1 cellular context compared by ENCODE assay signal in genomic region chr17:1997146-1997586, GRCh38.
TF ChIP-seq lines count a peak whose summit lies in the region.

No MANE protein-coding gene starts in this region.

TF ChIP-seq in HEK293, 187 proteins besides CTCF, POLR2A, EP300 and RAD21 (continued from another document and continues in another):
- TF ChIP-seq, protein P1, sequence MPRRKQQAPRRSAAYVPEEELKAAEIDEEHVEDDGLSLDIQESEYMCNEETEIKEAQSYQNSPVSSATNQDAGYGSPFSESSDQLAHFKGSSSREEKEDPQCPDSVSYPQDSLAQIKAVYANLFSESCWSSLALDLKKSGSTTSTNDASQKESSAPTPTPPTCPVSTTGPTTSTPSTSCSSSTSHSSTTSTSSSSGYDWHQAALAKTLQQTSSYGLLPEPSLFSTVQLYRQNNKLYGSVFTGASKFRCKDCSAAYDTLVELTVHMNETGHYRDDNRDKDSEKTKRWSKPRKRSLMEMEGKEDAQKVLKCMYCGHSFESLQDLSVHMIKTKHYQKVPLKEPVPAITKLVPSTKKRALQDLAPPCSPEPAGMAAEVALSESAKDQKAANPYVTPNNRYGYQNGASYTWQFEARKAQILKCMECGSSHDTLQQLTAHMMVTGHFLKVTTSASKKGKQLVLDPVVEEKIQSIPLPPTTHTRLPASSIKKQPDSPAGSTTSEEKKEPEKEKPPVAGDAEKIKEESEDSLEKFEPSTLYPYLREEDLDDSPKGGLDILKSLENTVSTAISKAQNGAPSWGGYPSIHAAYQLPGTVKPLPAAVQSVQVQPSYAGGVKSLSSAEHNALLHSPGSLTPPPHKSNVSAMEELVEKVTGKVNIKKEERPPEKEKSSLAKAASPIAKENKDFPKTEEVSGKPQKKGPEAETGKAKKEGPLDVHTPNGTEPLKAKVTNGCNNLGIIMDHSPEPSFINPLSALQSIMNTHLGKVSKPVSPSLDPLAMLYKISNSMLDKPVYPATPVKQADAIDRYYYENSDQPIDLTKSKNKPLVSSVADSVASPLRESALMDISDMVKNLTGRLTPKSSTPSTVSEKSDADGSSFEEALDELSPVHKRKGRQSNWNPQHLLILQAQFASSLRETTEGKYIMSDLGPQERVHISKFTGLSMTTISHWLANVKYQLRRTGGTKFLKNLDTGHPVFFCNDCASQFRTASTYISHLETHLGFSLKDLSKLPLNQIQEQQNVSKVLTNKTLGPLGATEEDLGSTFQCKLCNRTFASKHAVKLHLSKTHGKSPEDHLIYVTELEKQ (tag by site-specific recombination; IDR thresholded peaks at IDR 0.05; ENCODE audit: borderline replicate concordance) = peak; percentile 74; the same call in 1 of the 2 replicates
- TF ChIP-seq TRIM28 (IDR thresholded peaks at IDR 0.05; ENCODE audit: borderline replicate concordance, low read length) = peak; percentile 97
- TF ChIP-seq ZNF366 (tag by site-specific recombination; conservative IDR thresholded peaks at IDR 0.05) = peak; percentile 50
- TF ChIP-seq ZSCAN23 (tag by site-specific recombination; IDR thresholded peaks at IDR 0.05) = 0 out of 2 replicates have a peak, but pooled peaks have one; percentile 49
- TF ChIP-seq, protein P2, sequence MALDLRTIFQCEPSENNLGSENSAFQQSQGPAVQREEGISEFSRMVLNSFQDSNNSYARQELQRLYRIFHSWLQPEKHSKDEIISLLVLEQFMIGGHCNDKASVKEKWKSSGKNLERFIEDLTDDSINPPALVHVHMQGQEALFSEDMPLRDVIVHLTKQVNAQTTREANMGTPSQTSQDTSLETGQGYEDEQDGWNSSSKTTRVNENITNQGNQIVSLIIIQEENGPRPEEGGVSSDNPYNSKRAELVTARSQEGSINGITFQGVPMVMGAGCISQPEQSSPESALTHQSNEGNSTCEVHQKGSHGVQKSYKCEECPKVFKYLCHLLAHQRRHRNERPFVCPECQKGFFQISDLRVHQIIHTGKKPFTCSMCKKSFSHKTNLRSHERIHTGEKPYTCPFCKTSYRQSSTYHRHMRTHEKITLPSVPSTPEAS (tag by site-specific recombination; IDR thresholded peaks at IDR 0.05) = no peak
- TF ChIP-seq ZNF121 (tag by site-specific recombination; IDR thresholded peaks at IDR 0.05) = no peak
- TF ChIP-seq, protein P3, sequence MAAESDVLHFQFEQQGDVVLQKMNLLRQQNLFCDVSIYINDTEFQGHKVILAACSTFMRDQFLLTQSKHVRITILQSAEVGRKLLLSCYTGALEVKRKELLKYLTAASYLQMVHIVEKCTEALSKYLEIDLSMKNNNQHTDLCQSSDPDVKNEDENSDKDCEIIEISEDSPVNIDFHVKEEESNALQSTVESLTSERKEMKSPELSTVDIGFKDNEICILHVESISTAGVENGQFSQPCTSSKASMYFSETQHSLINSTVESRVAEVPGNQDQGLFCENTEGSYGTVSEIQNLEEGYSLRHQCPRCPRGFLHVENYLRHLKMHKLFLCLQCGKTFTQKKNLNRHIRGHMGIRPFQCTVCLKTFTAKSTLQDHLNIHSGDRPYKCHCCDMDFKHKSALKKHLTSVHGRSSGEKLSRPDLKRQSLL (tag by site-specific recombination; IDR thresholded peaks at IDR 0.05) = no peak
- TF ChIP-seq ZNF302 (tag by site-specific recombination; IDR thresholded peaks at IDR 0.05; ENCODE audit: low read depth) = no peak
- TF ChIP-seq GLI4 (tag by site-specific recombination; IDR thresholded peaks at IDR 0.05) = no peak
- TF ChIP-seq ZNF423 (tag by site-specific recombination; IDR thresholded peaks at IDR 0.05) = no peak
- TF ChIP-seq ZNF350 (tag by site-specific recombination; IDR thresholded peaks at IDR 0.05) = no peak
- TF ChIP-seq ZBTB48 (tag by site-specific recombination; IDR thresholded peaks at IDR 0.05) = peak; percentile 37; the same call in 1 of the 2 replicates
- no peak for TF ChIP-seq ZNF10 (tag by site-specific recombination; IDR thresholded peaks at IDR 0.05)
- peak; percentile 57; the same call in 1 of the 2 replicates for TF ChIP-seq ZNF629 (tag by site-specific recombination; IDR thresholded peaks at IDR 0.05)
- no peak for TF ChIP-seq ZNF585B (tag by site-specific recombination; IDR thresholded peaks at IDR 0.05)
- TF ChIP-seq ZNF791 (tag by site-specific recombination; IDR thresholded peaks at IDR 0.05) = no peak
- no peak for TF ChIP-seq ZNF843 (tag by site-specific recombination; IDR thresholded peaks at IDR 0.05)
- no peak for TF ChIP-seq KLF9 (tag by site-specific recombination; IDR thresholded peaks at IDR 0.05; ENCODE audit: low read depth)
- TF ChIP-seq ZNF175 (tag by site-specific recombination; IDR thresholded peaks at IDR 0.05) = no peak
- TF ChIP-seq ZIC2 (tag by site-specific recombination; IDR thresholded peaks at IDR 0.05) = no peak
- TF ChIP-seq FEZF1 (tag by site-specific recombination; IDR thresholded peaks at IDR 0.05) = no peak
- TF ChIP-seq ZNF610 (tag by site-specific recombination; IDR thresholded peaks at IDR 0.05; ENCODE audit: borderline replicate concordance) = peak; percentile 39; the same call in 1 of the 2 replicates
- TF ChIP-seq ZNF670 (tag by site-specific recombination; IDR thresholded peaks at IDR 0.05; ENCODE audit: low read depth) = no peak
- no peak for TF ChIP-seq ZNF2 (tag by site-specific recombination; IDR thresholded peaks at IDR 0.05)
- no peak for TF ChIP-seq BCL6B (tag by site-specific recombination; IDR thresholded peaks at IDR 0.05)
- no peak for TF ChIP-seq ZNF140 (tag by site-specific recombination; IDR thresholded peaks at IDR 0.05)
- no peak for TF ChIP-seq SETDB1 (IDR thresholded peaks at IDR 0.05; ENCODE audit: insufficient read length, low read length)
- TF ChIP-seq MZF1 (tag by site-specific recombination; IDR thresholded peaks at IDR 0.05; ENCODE audit: borderline replicate concordance) = peak; percentile 27; the same call in 1 of the 2 replicates
- no peak for TF ChIP-seq ZFP41 (tag by site-specific recombination; IDR thresholded peaks at IDR 0.05; ENCODE audit: borderline replicate concordance)
- peak; percentile 82; the same call in 1 of the 2 replicates for TF ChIP-seq ZBTB17 (tag by site-specific recombination; IDR thresholded peaks at IDR 0.05)
- no peak for TF ChIP-seq SALL2 (tag by site-specific recombination; IDR thresholded peaks at IDR 0.05; ENCODE audit: borderline replicate concordance)
- TF ChIP-seq SCRT2 (tag by site-specific recombination; IDR thresholded peaks at IDR 0.05) = peak; percentile 78
- peak; percentile 81 for TF ChIP-seq ZNF24 (tag by site-specific recombination; IDR thresholded peaks at IDR 0.05)
- TF ChIP-seq ZNF248 (tag by site-specific recombination; IDR thresholded peaks at IDR 0.05) = no peak
- TF ChIP-seq ZFP37 (tag by site-specific recombination; IDR thresholded peaks at IDR 0.05) = no peak
- TF ChIP-seq, protein P4, sequence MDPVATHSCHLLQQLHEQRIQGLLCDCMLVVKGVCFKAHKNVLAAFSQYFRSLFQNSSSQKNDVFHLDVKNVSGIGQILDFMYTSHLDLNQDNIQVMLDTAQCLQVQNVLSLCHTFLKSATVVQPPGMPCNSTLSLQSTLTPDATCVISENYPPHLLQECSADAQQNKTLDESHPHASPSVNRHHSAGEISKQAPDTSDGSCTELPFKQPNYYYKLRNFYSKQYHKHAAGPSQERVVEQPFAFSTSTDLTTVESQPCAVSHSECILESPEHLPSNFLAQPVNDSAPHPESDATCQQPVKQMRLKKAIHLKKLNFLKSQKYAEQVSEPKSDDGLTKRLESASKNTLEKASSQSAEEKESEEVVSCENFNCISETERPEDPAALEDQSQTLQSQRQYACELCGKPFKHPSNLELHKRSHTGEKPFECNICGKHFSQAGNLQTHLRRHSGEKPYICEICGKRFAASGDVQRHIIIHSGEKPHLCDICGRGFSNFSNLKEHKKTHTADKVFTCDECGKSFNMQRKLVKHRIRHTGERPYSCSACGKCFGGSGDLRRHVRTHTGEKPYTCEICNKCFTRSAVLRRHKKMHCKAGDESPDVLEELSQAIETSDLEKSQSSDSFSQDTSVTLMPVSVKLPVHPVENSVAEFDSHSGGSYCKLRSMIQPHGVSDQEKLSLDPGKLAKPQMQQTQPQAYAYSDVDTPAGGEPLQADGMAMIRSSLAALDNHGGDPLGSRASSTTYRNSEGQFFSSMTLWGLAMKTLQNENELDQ (tag by site-specific recombination; IDR thresholded peaks at IDR 0.05; ENCODE audit: low read depth) = no peak
- TF ChIP-seq ZNF473 (tag by site-specific recombination; IDR thresholded peaks at IDR 0.05) = no peak
- TF ChIP-seq ZNF792 (tag by site-specific recombination; IDR thresholded peaks at IDR 0.05) = no peak
- TF ChIP-seq ZBTB11 (tag by site-specific recombination; conservative IDR thresholded peaks at IDR 0.05; ENCODE audit: low read depth) = no peak
- TF ChIP-seq ZNF658 (tag by site-specific recombination; IDR thresholded peaks at IDR 0.05) = no peak
- TF ChIP-seq, protein P5, sequence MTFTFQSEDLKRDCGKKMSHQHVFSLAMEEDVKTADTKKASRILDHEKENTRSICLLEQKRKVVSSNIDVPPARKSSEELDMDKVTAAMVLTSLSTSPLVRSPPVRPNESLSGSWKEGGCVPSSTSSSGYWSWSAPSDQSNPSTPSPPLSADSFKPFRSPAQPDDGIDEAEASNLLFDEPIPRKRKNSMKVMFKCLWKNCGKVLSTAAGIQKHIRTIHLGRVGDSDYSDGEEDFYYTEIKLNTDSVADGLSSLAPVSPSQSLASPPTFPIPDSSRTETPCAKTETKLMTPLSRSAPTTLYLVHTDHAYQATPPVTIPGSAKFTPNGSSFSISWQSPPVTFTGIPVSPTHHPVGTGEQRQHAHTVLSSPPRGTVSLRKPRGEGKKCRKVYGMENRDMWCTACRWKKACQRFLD (tag by site-specific recombination; IDR thresholded peaks at IDR 0.05) = no peak
- no peak for TF ChIP-seq ZNF488 (tag by site-specific recombination; IDR thresholded peaks at IDR 0.05)
- peak; percentile 40; the same call in 1 of the 2 replicates for TF ChIP-seq BCL11A (tag by site-specific recombination; IDR thresholded peaks at IDR 0.05; ENCODE audit: low read depth)
- no peak for TF ChIP-seq EGR2 (tag by site-specific recombination; IDR thresholded peaks at IDR 0.05; ENCODE audit: low read depth)
- no peak for TF ChIP-seq ZNF624 (tag by site-specific recombination; IDR thresholded peaks at IDR 0.05)
- 0 out of 2 replicates have a peak, but pooled peaks have one; percentile 44 for TF ChIP-seq ZNF561 (tag by site-specific recombination; IDR thresholded peaks at IDR 0.05; ENCODE audit: borderline replicate concordance)
- no peak for TF ChIP-seq ZBTB1 (tag by site-specific recombination; IDR thresholded peaks at IDR 0.05)
- TF ChIP-seq, protein P6, sequence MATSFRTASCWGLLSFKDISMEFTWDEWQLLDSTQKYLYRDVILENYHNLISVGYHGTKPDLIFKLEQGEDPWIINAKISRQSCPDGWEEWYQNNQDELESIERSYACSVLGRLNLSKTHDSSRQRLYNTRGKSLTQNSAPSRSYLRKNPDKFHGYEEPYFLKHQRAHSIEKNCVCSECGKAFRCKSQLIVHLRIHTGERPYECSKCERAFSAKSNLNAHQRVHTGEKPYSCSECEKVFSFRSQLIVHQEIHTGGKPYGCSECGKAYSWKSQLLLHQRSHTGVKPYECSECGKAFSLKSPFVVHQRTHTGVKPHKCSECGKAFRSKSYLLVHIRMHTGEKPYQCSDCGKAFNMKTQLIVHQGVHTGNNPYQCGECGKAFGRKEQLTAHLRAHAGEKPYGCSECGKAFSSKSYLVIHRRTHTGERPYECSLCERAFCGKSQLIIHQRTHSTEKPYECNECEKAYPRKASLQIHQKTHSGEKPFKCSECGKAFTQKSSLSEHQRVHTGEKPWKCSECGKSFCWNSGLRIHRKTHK (tag by site-specific recombination; IDR thresholded peaks at IDR 0.05) = no peak
- TF ChIP-seq ZNF623 (tag by site-specific recombination; IDR thresholded peaks at IDR 0.05) = peak; percentile 98
- no peak for TF ChIP-seq SP3 (tag by site-specific recombination; IDR thresholded peaks at IDR 0.05)
- no peak for TF ChIP-seq BCL11B (tag by site-specific recombination; IDR thresholded peaks at IDR 0.05; ENCODE audit: low read depth)
- TF ChIP-seq OVOL3 (tag by site-specific recombination; IDR thresholded peaks at IDR 0.05) = 0 out of 2 replicates have a peak, but pooled peaks have one; percentile 67
- TF ChIP-seq ZNF311 (tag by site-specific recombination; IDR thresholded peaks at IDR 0.05; ENCODE audit: borderline replicate concordance) = no peak
